Comparison of ENCODE assay signal across 9 cellular contexts in the genomic region with DNA sequence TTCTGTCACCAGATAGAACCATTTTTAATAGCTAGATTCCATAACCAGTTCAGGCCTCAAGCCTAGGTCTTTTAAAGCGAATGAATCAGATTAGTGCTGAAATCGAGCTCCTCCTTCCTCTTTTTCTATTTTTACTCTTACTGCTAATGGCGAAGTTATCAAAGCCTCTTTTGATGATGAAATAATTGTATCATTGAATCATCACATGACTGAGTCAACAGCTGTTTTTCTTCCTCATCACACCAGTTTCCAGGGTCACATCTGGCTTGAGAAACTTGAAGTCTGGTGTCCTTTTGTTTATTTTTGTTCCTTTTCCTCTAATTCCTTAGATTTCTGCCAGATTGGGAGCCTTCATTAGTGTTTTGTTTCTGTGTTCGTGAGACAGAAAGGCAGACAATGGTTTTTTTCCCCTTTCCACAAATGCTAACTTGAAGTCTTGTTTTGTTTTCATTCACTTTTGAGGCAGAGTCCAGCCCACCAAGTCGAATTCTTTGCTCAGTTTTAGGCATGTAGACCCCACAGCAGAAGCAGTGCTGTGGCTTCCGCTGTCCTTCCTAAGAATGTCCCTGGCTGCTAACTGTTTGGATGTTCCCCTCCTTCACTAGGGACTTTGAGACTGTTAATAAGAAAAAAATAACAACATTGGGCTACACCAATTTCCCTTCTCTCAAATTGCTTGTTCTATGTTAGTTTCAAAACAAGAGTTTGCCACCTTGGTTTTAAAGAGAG. TPM values are rescaled to one million over a fixed set of nuclear protein-coding genes. Genes with fewer than 3 reads are reported as not detected.
DNase-seq lines count a peak whose midpoint lies in the region; ATAC-seq and TF ChIP-seq lines count a peak whose summit lies in the region.
"Had no signal": no experiment of that assay in that cellular context is flagged by ENCODE, and none has a peak within 500 bp of the region (broad histone marks: within the 10 kb centered on the region; RNA-seq: fewer than 3 reads in every experiment).

No MANE protein-coding gene starts in this region.

- TF ChIP-seq CTCF in CD14-positive monocyte (IDR thresholded peaks at IDR 0.05) (no peak), fibroblast of villous mesenchyme (IDR thresholded peaks at IDR 0.05; ENCODE audit: insufficient read depth, low read depth, low read length) (no peak), psoas muscle (IDR thresholded peaks at IDR 0.05) (no peak)

- peak overlapping the region in 1 of 2 donors; percentile 36 for H3K4me3 Mint-ChIP-seq in CD14-positive monocyte
- H3K4me3 Mint-ChIP-seq: activated naive CD8-positive, alpha-beta T cell treated with anti-CD3 and anti-CD28 coated beads, Interleukin-2, amount 10 ng/mL, durations not matched to agents 7 days and 5 days had no signal

- peaks cover 35% of the 10 kb centered on the region for H3K4me1 Mint-ChIP-seq in CD14-positive monocyte
- H3K4me1 Mint-ChIP-seq: activated naive CD8-positive, alpha-beta T cell treated with anti-CD3 and anti-CD28 coated beads, Interleukin-2, amount 10 ng/mL, durations not matched to agents 7 days and 5 days had no signal

- intact Hi-C loops in CD14-positive monocyte (cut with micrococcal nuclease): loop anchor here in 1 of 2 donors (10.0 kb wide), 1 partner anchor 128 kb away; no protein-coding TSS in a partner anchor
- intact Hi-C loops in psoas muscle (cut with DNase I): no loop called here

- no peak for DNase-seq in CD14-positive monocyte (ENCODE audit: low spot score)
- peak; percentile 11 for DNase-seq in SW480 (ENCODE audit: low spot score)
- DNase-seq in fibroblast of villous mesenchyme (ENCODE audit: low read depth): peak; percentile 96
- DNase-seq in psoas muscle: no peak
- no peak for DNase-seq in stimulated activated CD4-positive, alpha-beta T cell treated with anti-CD3 and anti-CD28 coated beads, Interleukin-1b, Interleukin-23, amount 100 ng/mL, for 48 hours
- DNase-seq in activated T-cell treated with anti-CD3 and anti-CD28 coated beads, Interleukin-2, amount 50 U/mL, for 48 hours: no peak
- no peak for DNase-seq in DMS 273 treated with DMSO at 0.1 percent for 48 hours (lab: John Stamatoyannopoulos, UW)
- DNase-seq: activated naive CD8-positive, alpha-beta T cell treated with anti-CD3 and anti-CD28 coated beads, Interleukin-2, amount 10 ng/mL, durations not matched to agents 7 days and 5 days had no signal

- H3K27ac ChIP-seq in psoas muscle: peak overlapping the region; percentile 62

- H3K9me3 Mint-ChIP-seq in CD14-positive monocyte: peaks cover 0 to 2% (median 0%) of the 10 kb centered on the region in 7 donors
- H3K9me3 Mint-ChIP-seq: activated naive CD8-positive, alpha-beta T cell treated with anti-CD3 and anti-CD28 coated beads, Interleukin-2, amount 10 ng/mL, durations not matched to agents 7 days and 5 days had no signal

- peaks cover 7% of the 10 kb centered on the region for H3K4me1 ChIP-seq in psoas muscle

- no peak overlapping the region for H3K4me3 ChIP-seq in fibroblast of villous mesenchyme (ENCODE audit: low read depth, low read length)
- no peak overlapping the region for H3K4me3 ChIP-seq in psoas muscle

- peaks cover 3 to 5% (median 4%) of the 10 kb centered on the region in 3 donors for H3K27me3 Mint-ChIP-seq in CD14-positive monocyte (ENCODE audit: low read depth in 3 of 3)

- H3K36me3 Mint-ChIP-seq in CD14-positive monocyte: peaks cover 0 to 2% of the 10 kb centered on the region in 2 donors
- H3K36me3 Mint-ChIP-seq: activated naive CD8-positive, alpha-beta T cell treated with anti-CD3 and anti-CD28 coated beads, Interleukin-2, amount 10 ng/mL, durations not matched to agents 7 days and 5 days had no signal

- ATAC-seq in psoas muscle: peak; percentile 65 to 86 (median 75)
- ATAC-seq in GM19023 (IDR thresholded peaks at IDR 0.05; ENCODE audit: unreplicated experiment): no peak

- H3K36me3 ChIP-seq in psoas muscle (ENCODE audit: insufficient read depth in 1 of 2, low read depth in 1 of 2): no peaks in the 10 kb centered on the region

- no peaks in the 10 kb centered on the region for H3K9me3 ChIP-seq in psoas muscle

- peak overlapping the region; percentile 89 to 95 (median 94) for H3K27ac Mint-ChIP-seq in CD14-positive monocyte
- H3K27ac Mint-ChIP-seq: activated naive CD8-positive, alpha-beta T cell treated with anti-CD3 and anti-CD28 coated beads, Interleukin-2, amount 10 ng/mL, durations not matched to agents 7 days and 5 days had no signal

- WGBS in psoas muscle, 3 donors: 33 to 39% (median 35%) methylated on average over 6 of the region's 6 CpGs

- peaks cover 0 to 16% (median 0%) of the 10 kb centered on the region in 3 donors for H3K27me3 ChIP-seq in psoas muscle (ENCODE audit: insufficient read depth in 3 of 3, low read length in 2 of 3)

RNA-seq across cellular contexts. Expression of a gene that starts 51.9 kb away (rescaled TPM):
- not detected for polyA plus RNA-seq in CD14-positive monocyte
- total RNA-seq in fibroblast of villous mesenchyme: 0.64 and 0.86 TPM in 2 replicates
- 1 to 10 TPM; 3.6 to 9.6 (median 5.8) TPM for total RNA-seq in psoas muscle
- 1 to 10 TPM; 3.0 to 4.6 (median 3.8) TPM for polyA plus RNA-seq in psoas muscle
- total RNA-seq: activated naive CD8-positive, alpha-beta T cell treated with anti-CD3 and anti-CD28 coated beads, Interleukin-2, amount 10 ng/mL, durations not matched to agents 7 days and 5 days had no signal

Comparison
In these comparisons a context has a peak if more than half of its experiments do, and no peak if none do; other contexts are left out.
1. DNase-seq: peak in SW480 (single experiment) and fibroblast of villous mesenchyme (single experiment); none in CD14-positive monocyte (single experiment), psoas muscle (0 of 2), stimulated activated CD4-positive, alpha-beta T cell treated with anti-CD3 and anti-CD28 coated beads, Interleukin-1b, Interleukin-23, amount 100 ng/mL, for 48 hours (single experiment), activated T-cell treated with anti-CD3 and anti-CD28 coated beads, Interleukin-2, amount 50 U/mL, for 48 hours (0 of 2) and DMS 273 treated with DMSO at 0.1 percent for 48 hours (single experiment).